ENCODE assay signal across 8 cellular contexts in the genomic region with DNA sequence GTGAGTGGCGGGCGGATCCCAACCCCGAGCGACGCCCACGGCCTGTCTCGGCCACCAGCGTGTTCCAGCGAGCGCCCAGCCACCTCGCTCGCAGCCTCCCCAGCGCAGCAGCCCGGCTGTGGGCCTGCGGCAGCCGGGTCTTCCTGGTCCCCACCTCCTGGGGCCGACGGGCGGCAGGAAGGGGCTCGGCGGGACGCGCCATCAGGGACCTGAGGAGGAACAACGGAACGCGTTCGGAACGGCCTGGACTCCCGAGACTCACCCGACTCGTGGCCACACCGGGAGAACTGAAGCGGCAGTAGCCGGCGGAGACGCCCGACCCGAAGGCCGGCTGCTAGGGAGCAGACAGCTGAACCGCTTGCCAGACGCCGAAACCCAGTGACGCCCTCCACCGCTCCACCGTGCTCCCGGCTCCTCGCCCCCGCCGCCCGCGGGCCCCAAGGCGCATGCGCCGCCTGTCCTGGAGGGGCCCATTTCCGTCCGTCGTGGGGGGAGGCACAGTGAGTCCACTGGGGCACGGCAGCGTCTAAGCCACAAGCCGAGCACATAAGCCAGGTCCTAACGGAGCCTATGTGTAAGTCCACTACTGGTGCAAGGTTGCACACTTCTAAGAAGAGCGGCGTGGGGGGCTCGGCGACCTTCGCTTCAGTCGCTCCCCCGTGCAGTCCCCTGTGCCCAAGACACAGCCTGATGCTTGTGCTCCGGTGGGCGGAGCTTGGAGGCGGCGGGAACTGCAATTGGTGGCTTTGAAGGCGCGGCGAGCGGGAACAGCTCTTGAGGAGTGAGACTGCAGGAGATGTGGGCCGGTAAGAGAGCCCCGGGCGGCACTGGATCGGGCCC. TPM values are rescaled to one million over a fixed set of nuclear protein-coding genes. Genes with fewer than 3 reads are reported as not detected.
DNase-seq lines count a peak whose midpoint lies in the region; ATAC-seq and TF ChIP-seq lines count a peak whose summit lies in the region.

A gene with protein sequence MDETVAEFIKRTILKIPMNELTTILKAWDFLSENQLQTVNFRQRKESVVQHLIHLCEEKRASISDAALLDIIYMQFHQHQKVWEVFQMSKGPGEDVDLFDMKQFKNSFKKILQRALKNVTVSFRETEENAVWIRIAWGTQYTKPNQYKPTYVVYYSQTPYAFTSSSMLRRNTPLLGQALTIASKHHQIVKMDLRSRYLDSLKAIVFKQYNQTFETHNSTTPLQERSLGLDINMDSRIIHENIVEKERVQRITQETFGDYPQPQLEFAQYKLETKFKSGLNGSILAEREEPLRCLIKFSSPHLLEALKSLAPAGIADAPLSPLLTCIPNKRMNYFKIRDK (plus strand): TSS at position 743 of the 840 bp plus-strand sequence. CDS start 4,726 bp downstream, outside the sequence.
A gene (minus strand): TSS at position 414 of the 840 bp plus-strand sequence. CDS start 9,491 bp downstream, outside the sequence.

- peaks cover 7% of the 10 kb centered on the region for H3K36me3 Mint-ChIP-seq in activated naive CD4-positive, alpha-beta T cell treated with anti-CD3 and anti-CD28 coated beads, Interleukin-2, amount 50 U/mL, for 24 hours

- peak within 1 kb of the TSS; percentile 96 for H3K4me3 Mint-ChIP-seq in activated naive CD4-positive, alpha-beta T cell treated with anti-CD3 and anti-CD28 coated beads, Interleukin-2, amount 50 U/mL, for 24 hours

- H3K9me3 Mint-ChIP-seq in activated naive CD4-positive, alpha-beta T cell treated with anti-CD3 and anti-CD28 coated beads, Interleukin-2, amount 50 U/mL, for 24 hours = no peaks in the 10 kb centered on the region

- H3K4me1 ChIP-seq in suprapubic skin = peaks cover 26% of the 10 kb centered on the region

- no peaks in the 10 kb centered on the region for H3K36me3 ChIP-seq in suprapubic skin

- H3K27me3 ChIP-seq in suprapubic skin = no peaks in the 10 kb centered on the region

- no peaks in the 10 kb centered on the region for H3K27me3 Mint-ChIP-seq in activated naive CD4-positive, alpha-beta T cell treated with anti-CD3 and anti-CD28 coated beads, Interleukin-2, amount 50 U/mL, for 24 hours

- WGBS in suprapubic skin = 0% methylated on average over 2 of the region's 80 CpGs

- H3K9me3 ChIP-seq in suprapubic skin = no peaks in the 10 kb centered on the region

- TF ChIP-seq CTCF in GM10266 (IDR thresholded peaks at IDR 0.05; ENCODE audit: control insufficient read depth, insufficient read depth, low read depth, missing control alignments) = no peak
- TF ChIP-seq CTCF in suprapubic skin (IDR thresholded peaks at IDR 0.05) = no peak

- no peak for TF ChIP-seq EP300 in suprapubic skin (IDR thresholded peaks at IDR 0.05)

- peak; percentile 80 for ATAC-seq in HG02623 (IDR thresholded peaks at IDR 0.05; ENCODE audit: unreplicated experiment)
- ATAC-seq in SK-N-SH treated with all-trans-retinoic acid at 6 μM for 48 hours = peak; percentile 94

- peak within 1 kb of the TSS; percentile 99 for H3K27ac ChIP-seq in suprapubic skin

- peak within 1 kb of the TSS; percentile 94 for H3K4me3 ChIP-seq in suprapubic skin

- DNase-seq in GM10266 (ENCODE audit: extremely low spot score) = peak; percentile 88
- peak; percentile 98 for DNase-seq in NCI-H1092 treated with DMSO at 0.1 percent for 48 hours (lab: John Stamatoyannopoulos, UW)
- peak; percentile 99 for DNase-seq in globus pallidus (ENCODE audit: low spot score)
- peak; percentile 83 to 100 (median 98) for DNase-seq in nucleus accumbens (lab: John Stamatoyannopoulos, UW)
- DNase-seq in suprapubic skin (ENCODE audit: low spot score in 2 of 2) = peak; percentile 99 to 100

- TF ChIP-seq POLR2A in suprapubic skin (IDR thresholded peaks at IDR 0.05) = peak; percentile 56 to 75

- H3K27ac Mint-ChIP-seq in activated naive CD4-positive, alpha-beta T cell treated with anti-CD3 and anti-CD28 coated beads, Interleukin-2, amount 50 U/mL, for 24 hours = peak within 1 kb of the TSS; percentile 99

- H3K4me1 Mint-ChIP-seq in activated naive CD4-positive, alpha-beta T cell treated with anti-CD3 and anti-CD28 coated beads, Interleukin-2, amount 50 U/mL, for 24 hours = peaks cover 51% of the 10 kb centered on the region

TF ChIP-seq in SK-N-SH treated with all-trans-retinoic acid at 6 μM for 48 hours, 23 proteins besides CTCF, POLR2A, EP300 and RAD21:
- TF ChIP-seq, protein P1, sequence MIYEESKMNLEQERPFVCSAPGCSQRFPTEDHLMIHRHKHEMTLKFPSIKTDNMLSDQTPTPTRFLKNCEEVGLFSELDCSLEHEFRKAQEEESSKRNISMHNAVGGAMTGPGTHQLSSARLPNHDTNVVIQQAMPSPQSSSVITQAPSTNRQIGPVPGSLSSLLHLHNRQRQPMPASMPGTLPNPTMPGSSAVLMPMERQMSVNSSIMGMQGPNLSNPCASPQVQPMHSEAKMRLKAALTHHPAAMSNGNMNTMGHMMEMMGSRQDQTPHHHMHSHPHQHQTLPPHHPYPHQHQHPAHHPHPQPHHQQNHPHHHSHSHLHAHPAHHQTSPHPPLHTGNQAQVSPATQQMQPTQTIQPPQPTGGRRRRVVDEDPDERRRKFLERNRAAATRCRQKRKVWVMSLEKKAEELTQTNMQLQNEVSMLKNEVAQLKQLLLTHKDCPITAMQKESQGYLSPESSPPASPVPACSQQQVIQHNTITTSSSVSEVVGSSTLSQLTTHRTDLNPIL (CRISPR knock-in tag; IDR thresholded peaks at IDR 0.05; ENCODE audit: low read depth) = no peak
- TF ChIP-seq ZNF565 (CRISPR knock-in tag; conservative IDR thresholded peaks at IDR 0.05; ENCODE audit: low read depth) (0 out of 2 replicates have a peak, but pooled peaks have one; percentile 10), GLIS3 (CRISPR knock-in tag; IDR thresholded peaks at IDR 0.05) (peak; percentile 23; the same call in 1 of the 2 replicates)
TF ChIP-seq in SK-N-SH treated with all-trans-retinoic acid at 6 μM for 48 hours: peak in this region for 2.

RNA-seq across cellular contexts. Expression of the first gene that starts in this region (rescaled TPM):
- 1 to 10 TPM; 2.5 to 7.6 (median 5.5) TPM for total RNA-seq in suprapubic skin

RNA-seq across cellular contexts. Expression of the second gene that starts in this region (rescaled TPM):
- total RNA-seq in suprapubic skin = 10 to 100 TPM in 3 of 4 donors, 1 to 10 TPM in 1; 8.9 to 37.8 (median 34.1) TPM

Comparison
In these comparisons a context has a peak if more than half of its experiments do, and no peak if none do; other contexts are left out.
1. Peak in every context shown above with its lines: DNase-seq, ATAC-seq, H3K4me3 ChIP-seq and H3K27ac ChIP-seq.